Comparison of ENCODE assay signal across 8 cellular contexts in genomic region chr11:122505304-122506006, GRCh38.
DNase-seq lines count a peak whose midpoint lies in the region; ATAC-seq, FAIRE-seq and TF ChIP-seq lines count a peak whose summit lies in the region.

No MANE protein-coding gene starts in this region.

- H3K27ac ChIP-seq in keratinocyte (ENCODE audit: control insufficient read depth, insufficient read depth, low read length) = no peak overlapping the region

- ATAC-seq in HG02610 (IDR thresholded peaks at IDR 0.05; ENCODE audit: unreplicated experiment) (peak; percentile 82), HG02763 (IDR thresholded peaks at IDR 0.05; ENCODE audit: unreplicated experiment) (no peak)

- dilution Hi-C loops in keratinocyte (cut with MboI; ENCODE audit: extremely low pct_ligation_motif_present, low sequenced_read_pairs) = no loop called here

- H3K4me2 ChIP-seq in keratinocyte (ENCODE audit: control insufficient read depth, extremely low read depth, insufficient read depth, low read depth, low read length) = no peak overlapping the region

- DNase-seq in GM04503 (ENCODE audit: low read depth) (peak; percentile 96), NCI-H2081 (lab: John Stamatoyannopoulos, UW) (peak; percentile 78 to 81), UCSD-AML1 (lab: John Stamatoyannopoulos, UW; ENCODE audit: unreplicated experiment) (peak; percentile 75), cardiac fibroblast (ENCODE audit: low read depth in 2 of 2) (peak; percentile 96), keratinocyte (ENCODE audit: low read depth, low spot score) (peak; percentile 32)
- peak; percentile 16 to 62 (median 19) for DNase-seq in stimulated activated CD4-positive, alpha-beta T cell treated with anti-CD3 and anti-CD28 coated beads, Interleukin-12 subunit alpha, Interleukin-12 subunit beta, amount 100 ng/mL, for 48 hours (ENCODE audit: low read depth in 2 of 3, low spot score in 1 of 3)

- no peaks in the 10 kb centered on the region for H3K79me2 ChIP-seq in keratinocyte (ENCODE audit: control insufficient read depth, insufficient read depth, low read length)

- H3K9me3 ChIP-seq in keratinocyte (ENCODE audit: control insufficient read depth, low read depth, low read length) = no peaks in the 10 kb centered on the region

- H4K20me1 ChIP-seq in keratinocyte (ENCODE audit: control insufficient read depth, extremely low read depth, insufficient read depth, low read length) = no peaks in the 10 kb centered on the region

- peak; percentile 90 for TF ChIP-seq CTCF in cardiac fibroblast (IDR thresholded peaks at IDR 0.05; ENCODE audit: low read depth, low read length)
- peak; percentile 83 to 100 (median 97) for TF ChIP-seq CTCF in keratinocyte (optimal IDR thresholded peaks at IDR 0.05 in 1 of 3, IDR thresholded peaks at IDR 0.05 in 1 of 3, conservative IDR thresholded peaks at IDR 0.05 in 1 of 3; ENCODE audit: extremely low read depth in 1 of 3, insufficient read depth in 2 of 3, low read length in 3 of 3)

- no peaks in the 10 kb centered on the region for H3K9me1 ChIP-seq in keratinocyte (ENCODE audit: control insufficient read depth, extremely low read depth, insufficient read depth, low read length)

- H3K9ac ChIP-seq in keratinocyte (ENCODE audit: control insufficient read depth, extremely low read depth, insufficient read depth, low read length) = no peak overlapping the region

- H3K4me3 ChIP-seq in cardiac fibroblast (replicated peaks in 1 of 2; ENCODE audit: low read depth in 2 of 2, low read length in 2 of 2) (no peak overlapping the region), keratinocyte (ENCODE audit: control insufficient read depth in 2 of 3, extremely low read depth in 1 of 3, insufficient read depth in 2 of 3, low read depth in 1 of 3, low read length in 3 of 3) (no peak overlapping the region)

- H2AFZ ChIP-seq in keratinocyte (ENCODE audit: control insufficient read depth, low read length) = no peak overlapping the region

- FAIRE-seq in keratinocyte (lab: Jason Lieb, UNC) = peak; percentile 99

- H3K27me3 ChIP-seq in keratinocyte (ENCODE audit: control insufficient read depth, extremely low read depth, insufficient read depth, low read length) = no peaks in the 10 kb centered on the region

- no peaks in the 10 kb centered on the region for H3K4me1 ChIP-seq in keratinocyte (ENCODE audit: control insufficient read depth, extremely low read depth, insufficient read depth, low read length)

- H3K36me3 ChIP-seq in keratinocyte (ENCODE audit: control insufficient read depth in 2 of 2, extremely low read depth in 1 of 2, insufficient read depth in 2 of 2, low read length in 2 of 2) = no peaks in the 10 kb centered on the region

Comparison
In these comparisons a context has a peak if more than half of its experiments do, and no peak if none do; other contexts are left out.
1. DNase-seq: peak in every context shown above with its lines; median percentile 96 in GM04503; 96 in cardiac fibroblast; 80 in NCI-H2081; 75 in UCSD-AML1; 32 in keratinocyte; 19 in stimulated activated CD4-positive, alpha-beta T cell treated with anti-CD3 and anti-CD28 coated beads, Interleukin-12 subunit alpha, Interleukin-12 subunit beta, amount 100 ng/mL, for 48 hours.